12 cellular contexts compared by ENCODE assay signal in the genomic region with DNA sequence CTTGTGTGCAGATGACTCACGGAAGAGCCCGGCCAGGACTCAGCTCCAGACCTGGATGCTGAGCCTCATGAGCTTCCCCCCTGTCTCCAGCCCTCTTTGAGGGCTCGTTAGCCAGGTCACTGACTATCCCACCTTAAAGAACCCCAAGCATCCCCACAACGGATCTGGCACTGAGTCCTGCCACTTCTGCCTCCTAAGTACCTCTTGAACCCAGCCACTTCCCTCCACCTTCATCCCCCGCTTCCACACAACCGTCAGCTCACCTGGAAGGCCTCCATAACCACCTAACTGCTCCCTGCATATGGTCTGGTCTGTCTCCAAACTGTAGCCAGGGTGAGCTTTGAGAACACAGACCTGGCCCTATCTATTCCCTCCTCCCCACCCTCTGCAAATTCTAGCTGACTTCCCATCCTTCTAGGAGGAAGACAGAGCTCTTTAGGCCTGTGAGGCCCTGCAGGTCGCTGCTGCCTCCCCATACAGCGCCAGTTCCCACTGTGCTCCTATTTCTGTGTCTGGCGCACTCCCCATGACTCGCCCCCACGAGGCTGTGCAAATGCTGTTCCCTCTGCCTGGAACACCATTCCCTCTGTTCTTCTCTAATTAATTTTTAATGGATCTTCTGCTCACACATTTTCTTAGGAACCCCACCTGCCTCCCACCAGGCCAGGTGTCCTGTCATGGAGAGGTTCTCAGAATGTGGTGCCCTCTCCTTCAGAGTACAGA. TPM values are rescaled to one million over a fixed set of nuclear protein-coding genes. Genes with fewer than 3 reads are reported as not detected.
DNase-seq lines count a peak whose midpoint lies in the region; ATAC-seq and TF ChIP-seq lines count a peak whose summit lies in the region.
"Had no signal": no experiment of that assay in that cellular context is flagged by ENCODE, and none has a peak within 500 bp of the region (broad histone marks: within the 10 kb centered on the region; RNA-seq: fewer than 3 reads in every experiment).

No MANE protein-coding gene starts in this region.

- H3K27ac Mint-ChIP-seq in CD4-positive, alpha-beta memory T cell = peak overlapping the region in 6 of 7 donors; percentile 56 to 96 (median 90)
- H3K27ac Mint-ChIP-seq in GM23338 = no peak overlapping the region
- H3K27ac Mint-ChIP-seq in activated naive CD8-positive, alpha-beta T cell treated with anti-CD3 and anti-CD28 coated beads, Interleukin-2, amount 10 ng/mL, durations not matched to agents 7 days and 5 days = peak overlapping the region; percentile 97
- peak overlapping the region; percentile 37 to 95 for H3K27ac Mint-ChIP-seq in natural killer cell

- ATAC-seq in GM23338 = no peak
- ATAC-seq in activated naive CD8-positive, alpha-beta T cell treated with anti-CD3 and anti-CD28 coated beads, Interleukin-2, amount 10 ng/mL, durations not matched to agents 7 days and 5 days (ENCODE audit: low read depth) = no peak
- ATAC-seq in natural killer cell = no peak
- ATAC-seq: left cardiac atrium had no signal

- peaks cover 0 to 4% (median 0%) of the 10 kb centered on the region in 8 donors for H3K9me3 Mint-ChIP-seq in CD4-positive, alpha-beta memory T cell
- H3K9me3 Mint-ChIP-seq in GM23338 = peaks cover 4% of the 10 kb centered on the region; the same call in 2 of the 3 replicates
- no peaks in the 10 kb centered on the region for H3K9me3 Mint-ChIP-seq in activated naive CD8-positive, alpha-beta T cell treated with anti-CD3 and anti-CD28 coated beads, Interleukin-2, amount 10 ng/mL, durations not matched to agents 7 days and 5 days
- H3K9me3 Mint-ChIP-seq in natural killer cell = no peaks in the 10 kb centered on the region

- no peaks in the 10 kb centered on the region for H3K9me3 ChIP-seq in CD4-positive, alpha-beta memory T cell (ENCODE audit: control insufficient read depth in 1 of 2, low read length in 2 of 2)
- H3K9me3 ChIP-seq: SJSA1 had no signal

- CTCF ChIA-PET in CD4-positive, alpha-beta memory T cell (lab: Charles Lee; ENCODE audit: partially characterized antibody) = interaction anchor here (0.8 to 2.3 kb wide), 3 partner anchors 11 to 383 kb away, joined by 3 to 7 read pairs (median 6); no protein-coding TSS in a partner anchor

- H3K36me3 Mint-ChIP-seq in CD4-positive, alpha-beta memory T cell = peaks cover 16 to 20% of the 10 kb centered on the region in 2 donors
- H3K36me3 Mint-ChIP-seq in GM23338 (ENCODE audit: low read depth) (peaks cover 26% of the 10 kb centered on the region), natural killer cell (peaks cover 4% of the 10 kb centered on the region)
- peaks cover 15% of the 10 kb centered on the region for H3K36me3 Mint-ChIP-seq in activated naive CD8-positive, alpha-beta T cell treated with anti-CD3 and anti-CD28 coated beads, Interleukin-2, amount 10 ng/mL, durations not matched to agents 7 days and 5 days

- H3K9me2 ChIP-seq in GM23338 (ENCODE audit: insufficient read depth) = no peaks in the 10 kb centered on the region

- H2AFZ ChIP-seq in GM23338 = no peak overlapping the region

- H3K79me2 ChIP-seq in GM23338 (replicated peaks; ENCODE audit: insufficient read depth) = peaks cover 17% of the 10 kb centered on the region

- peaks cover 13% of the 10 kb centered on the region for H4K20me1 ChIP-seq in GM23338 (replicated peaks; ENCODE audit: insufficient read depth)

- H3F3A ChIP-seq in GM23338 (replicated peaks; ENCODE audit: low read depth) = peaks cover 30% of the 10 kb centered on the region

- no peak overlapping the region for H3K4me3 ChIP-seq in CD4-positive, alpha-beta memory T cell (ENCODE audit: low read length in 2 of 2)
- no peak overlapping the region for H3K4me3 ChIP-seq in GM23338
- H3K4me3 ChIP-seq: cardiac muscle cell, SJSA1 had no signal

- TF ChIP-seq CTCF in GM23338 (conservative IDR thresholded peaks at IDR 0.05; ENCODE audit: low read depth in 2 of 2) = no peak
- TF ChIP-seq CTCF in natural killer cell (IDR thresholded peaks at IDR 0.05) = no peak

- peaks cover 25% of the 10 kb centered on the region for H3K4me1 ChIP-seq in CD4-positive, alpha-beta memory T cell (ENCODE audit: insufficient read depth, low read length)
- peaks cover 31% of the 10 kb centered on the region for H3K4me1 ChIP-seq in GM23338 (ENCODE audit: insufficient read depth)

- no peak for DNase-seq in CD4-positive, alpha-beta memory T cell
- DNase-seq in GM23338 (ENCODE audit: low spot score) (no peak), natural killer cell (no peak), T1000 (lab: John Stamatoyannopoulos, UW) (no peak), putamen (ENCODE audit: low spot score) (no peak), pons (ENCODE audit: low spot score) (no peak), NCI-H345 treated with DMSO at 0.1 percent for 48 hours (lab: John Stamatoyannopoulos, UW; ENCODE audit: unreplicated experiment) (no peak)
- no peak for DNase-seq in activated naive CD8-positive, alpha-beta T cell treated with anti-CD3 and anti-CD28 coated beads, Interleukin-2, amount 10 ng/mL, durations not matched to agents 7 days and 5 days
- DNase-seq: left cardiac atrium, MM.1S had no signal

- peaks cover 31 to 42% (median 33%) of the 10 kb centered on the region in 4 donors for H3K4me1 Mint-ChIP-seq in CD4-positive, alpha-beta memory T cell
- H3K4me1 Mint-ChIP-seq in GM23338 (peaks cover 32% of the 10 kb centered on the region), natural killer cell (peaks cover 35 to 43% of the 10 kb centered on the region in 2 donors)
- H3K4me1 Mint-ChIP-seq in activated naive CD8-positive, alpha-beta T cell treated with anti-CD3 and anti-CD28 coated beads, Interleukin-2, amount 10 ng/mL, durations not matched to agents 7 days and 5 days = peaks cover 33% of the 10 kb centered on the region

- no peaks in the 10 kb centered on the region for H3K27me3 Mint-ChIP-seq in CD4-positive, alpha-beta memory T cell
- H3K27me3 Mint-ChIP-seq in GM23338 (ENCODE audit: insufficient read depth, low read depth, poor library complexity) = peaks cover 23% of the 10 kb centered on the region
- H3K27me3 Mint-ChIP-seq in activated naive CD8-positive, alpha-beta T cell treated with anti-CD3 and anti-CD28 coated beads, Interleukin-2, amount 10 ng/mL, durations not matched to agents 7 days and 5 days = no peaks in the 10 kb centered on the region
- H3K27me3 Mint-ChIP-seq in natural killer cell (ENCODE audit: low read depth in 2 of 2) = no peaks in the 10 kb centered on the region

- POLR2A ChIA-PET in CD4-positive, alpha-beta memory T cell (lab: Charles Lee; ENCODE audit: partially characterized antibody) = interaction anchor here (1.1 to 2.4 kb wide), 2 partner anchors 12 to 126 kb away, joined by 6 read pairs; partner anchors contain the start of gene DYNC1H1
- POLR2A ChIA-PET in activated naive CD8-positive, alpha-beta T cell treated with anti-CD3 and anti-CD28 coated beads, Interleukin-2, amount 10 ng/mL, durations not matched to agents 7 days and 5 days (lab: Charles Lee) = interaction anchor here (0.6 kb wide), 1 partner anchor 250 kb away, joined by 5 read pairs; no protein-coding TSS in a partner anchor

- H3K4me3 Mint-ChIP-seq in CD4-positive, alpha-beta memory T cell = peak overlapping the region; percentile 55 to 98 (median 90)
- peak overlapping the region; percentile 76; the same call in 2 of the 3 replicates for H3K4me3 Mint-ChIP-seq in GM23338
- H3K4me3 Mint-ChIP-seq in activated naive CD8-positive, alpha-beta T cell treated with anti-CD3 and anti-CD28 coated beads, Interleukin-2, amount 10 ng/mL, durations not matched to agents 7 days and 5 days = peak overlapping the region; percentile 94
- peak overlapping the region; percentile 93 for H3K4me3 Mint-ChIP-seq in natural killer cell

- H3K27me3 ChIP-seq in CD4-positive, alpha-beta memory T cell (ENCODE audit: insufficient read depth, low read length) = no peaks in the 10 kb centered on the region
- no peaks in the 10 kb centered on the region for H3K27me3 ChIP-seq in GM23338 (ENCODE audit: insufficient read depth)
- H3K27me3 ChIP-seq: cardiac muscle cell, SJSA1 had no signal

- H3K4me2 ChIP-seq in GM23338 = no peak overlapping the region

- H3K36me3 ChIP-seq in CD4-positive, alpha-beta memory T cell (ENCODE audit: insufficient read depth, low read length) = peaks cover 11% of the 10 kb centered on the region
- peaks cover 9% of the 10 kb centered on the region for H3K36me3 ChIP-seq in GM23338 (ENCODE audit: insufficient read depth)

- intact Hi-C loops in CD4-positive, alpha-beta memory T cell (cut with micrococcal nuclease) = loop anchor here (5.0 kb wide), 3 partner anchors 37 to 367 kb away; no protein-coding TSS in a partner anchor
- intact Hi-C loops in natural killer cell (cut with micrococcal nuclease) = loop anchor here (10.0 kb wide), 1 partner anchor 265 kb away; no protein-coding TSS in a partner anchor

- no peak overlapping the region for H3K27ac ChIP-seq in CD4-positive, alpha-beta memory T cell (ENCODE audit: low read depth, low read length)
- H3K27ac ChIP-seq in GM23338 (ENCODE audit: low read depth) = no peak overlapping the region
- H3K27ac ChIP-seq: cardiac muscle cell, SJSA1 had no signal

TF ChIP-seq in GM23338, 12 proteins besides CTCF, POLR2A, EP300 and RAD21 (continues in another document):
- TF ChIP-seq CREB1 (CRISPR knock-in tag; IDR thresholded peaks at IDR 0.05; ENCODE audit: low read depth) = no peak

RNA-seq across cellular contexts. Expression of gene HSP90AA1, which starts 2.9 kb away (rescaled TPM):
- total RNA-seq in CD4-positive, alpha-beta memory T cell = 100 to 1,000 TPM; 275 to 297 TPM
- 100 to 1,000 TPM; 191 to 515 TPM for polyA plus RNA-seq in CD4-positive, alpha-beta memory T cell
- total RNA-seq in GM23338 (2014; rRNA removed; shearing (Covaris generic)) = 1,401 and 1,576 TPM in 2 replicates
- polyA plus RNA-seq in GM23338 (2016; fragmentation: Nextera tagmentation; extraction: Ambion mirVana) = 1,677 and 2,107 TPM in 2 replicates
- total RNA-seq in activated naive CD8-positive, alpha-beta T cell treated with anti-CD3 and anti-CD28 coated beads, Interleukin-2, amount 10 ng/mL, durations not matched to agents 7 days and 5 days = 100 to 1,000 TPM; 372 to 398 TPM
- total RNA-seq in natural killer cell = 100 to 1,000 TPM; 470 to 665 (median 663) TPM

RNA-seq across cellular contexts. Expression of gene WDR20, which starts 49.9 kb away (rescaled TPM):
- 10 to 100 TPM; 56.8 to 57.9 TPM for total RNA-seq in CD4-positive, alpha-beta memory T cell
- polyA plus RNA-seq in CD4-positive, alpha-beta memory T cell = 10 to 100 TPM; 18.8 to 22.3 TPM
- total RNA-seq in GM23338 (2014; rRNA removed; shearing (Covaris generic)) = 21.0 and 24.6 TPM in 2 replicates
- polyA plus RNA-seq in GM23338 (2016; fragmentation: Nextera tagmentation; extraction: Ambion mirVana) = 17.0 and 17.9 TPM in 2 replicates
- 10 to 100 TPM; 38.6 to 38.8 TPM for total RNA-seq in activated naive CD8-positive, alpha-beta T cell treated with anti-CD3 and anti-CD28 coated beads, Interleukin-2, amount 10 ng/mL, durations not matched to agents 7 days and 5 days
- total RNA-seq in natural killer cell = 10 to 100 TPM; 55.5 to 66.7 (median 62.2) TPM
